In genomic region chr6:165850434-165851019, GRCh38 we compare ENCODE assay signal across 8 cellular contexts.
DNase-seq lines count a peak whose midpoint lies in the region; ATAC-seq and TF ChIP-seq lines count a peak whose summit lies in the region.

No MANE protein-coding gene starts in this region.

- in situ Hi-C loops in Caki2 (cut with HindIII; ENCODE audit: low pct_unique_long_range_greater_than_20kb, low sequenced_read_pairs) (no loop called here), Panc1 (cut with HindIII; ENCODE audit: low pct_unique_long_range_greater_than_20kb, low sequenced_read_pairs) (no loop called here)

- H3K36me3 ChIP-seq in Panc1 (ENCODE audit: control insufficient read depth, insufficient read depth, low read length) (no peaks in the 10 kb centered on the region), ovary (no peaks in the 10 kb centered on the region), upper lobe of right lung (no peaks in the 10 kb centered on the region)

- no peak for TF ChIP-seq EP300 in ovary (IDR thresholded peaks at IDR 0.05)

- BruUV-seq in Panc1 (replicated peaks; lab: Mats Ljungman, UMichigan), result no TSS peak

- peak; percentile 92 for ATAC-seq in GM19372 (IDR thresholded peaks at IDR 0.05; ENCODE audit: low read depth, unreplicated experiment)
- ATAC-seq in HG03457 (IDR thresholded peaks at IDR 0.05; ENCODE audit: unreplicated experiment), result peak; percentile 57
- peak; percentile 76 for ATAC-seq in Panc1
- ATAC-seq in upper lobe of right lung, result peak; percentile 89

- TF ChIP-seq POLR2A in ovary (IDR thresholded peaks at IDR 0.05), result no peak

- WGBS in ovary, 3 donors, result 17 to 19% (median 18%) methylated on average over 9 of the region's 9 CpGs

- DNase-seq in Caki2 (ENCODE audit: low read depth) (peak; percentile 32), Panc1 (ENCODE audit: low read depth, low spot score) (peak; percentile 46), globus pallidus (ENCODE audit: low spot score) (peak; percentile 60), ovary (peak; percentile 60 to 88 (median 82)), upper lobe of right lung (peak; percentile 85)
- peak; percentile 21 for DNase-seq in activated T-helper 9 cell treated with anti-CD3 and anti-CD28 coated beads, Interleukin-2, amount 50 U/mL, for 16 hours (ENCODE audit: low read depth)

- TF ChIP-seq CTCF in Panc1 (IDR thresholded peaks at IDR 0.05), result peak; percentile 98
- TF ChIP-seq CTCF in ovary (IDR thresholded peaks at IDR 0.05), result peak; percentile 87 to 89 (median 87)
- TF ChIP-seq CTCF in upper lobe of right lung (IDR thresholded peaks at IDR 0.05), result peak; percentile 100

- no peak overlapping the region for H3K27ac ChIP-seq in Panc1 (ENCODE audit: low read length)
- no peak overlapping the region for H3K27ac ChIP-seq in ovary
- no peak overlapping the region for H3K27ac ChIP-seq in upper lobe of right lung

- H3K27me3 ChIP-seq in Panc1 (ENCODE audit: control insufficient read depth, insufficient read depth, low read length), result no peaks in the 10 kb centered on the region
- H3K27me3 ChIP-seq in ovary, result no peaks in the 10 kb centered on the region
- peaks cover 35% of the 10 kb centered on the region for H3K27me3 ChIP-seq in upper lobe of right lung

- intact Hi-C loops in Panc1 (cut with micrococcal nuclease; ENCODE audit: unreplicated experiment) (loop anchor here (1.0 to 2.0 kb wide), 3 partner anchors 121 to 410 kb away; partner anchors contain the start of gene PDE10A), ovary (cut with DNase I) (loop anchor here in 2 of 4 donors (10.0 kb wide), 2 partner anchors 126 to 406 kb away; no protein-coding TSS in a partner anchor), upper lobe of right lung (cut with DNase I) (no loop called here)

- H3K9me3 ChIP-seq in Panc1 (ENCODE audit: control insufficient read depth, insufficient read depth, low read depth, low read length), result no peaks in the 10 kb centered on the region
- no peaks in the 10 kb centered on the region for H3K9me3 ChIP-seq in ovary
- no peaks in the 10 kb centered on the region for H3K9me3 ChIP-seq in upper lobe of right lung

- CTCF ChIA-PET in Panc1 (lab: Charles Lee), result interaction anchor here (0.6 to 1.7 kb wide), 4 partner anchors 121 to 410 kb away, joined by 3 to 16 read pairs (median 4); no protein-coding TSS in a partner anchor

- POLR2A ChIA-PET in Panc1 (lab: Charles Lee), result no interaction called here

- H3K4me3 ChIP-seq in Panc1 (ENCODE audit: low read depth in 2 of 2, low read length in 2 of 2) (peak overlapping the region in 1 of 2 experiments; percentile 23; a peak in 2 of 4 replicates), ovary (peak overlapping the region; percentile 9), upper lobe of right lung (no peak overlapping the region)

- peaks cover 21% of the 10 kb centered on the region for H3K4me1 ChIP-seq in Panc1 (ENCODE audit: control insufficient read depth, insufficient read depth, low read length)
- peaks cover 5% of the 10 kb centered on the region for H3K4me1 ChIP-seq in ovary (ENCODE audit: insufficient read depth)
- H3K4me1 ChIP-seq in upper lobe of right lung, result peaks cover 5% of the 10 kb centered on the region

Comparison
In these comparisons a context has a peak if more than half of its experiments do, and no peak if none do; other contexts are left out.
1. DNase-seq: peak in every context shown above with its lines; median percentile 85 in upper lobe of right lung; 82 in ovary; 60 in globus pallidus; 46 in Panc1; 32 in Caki2; 21 in activated T-helper 9 cell treated with anti-CD3 and anti-CD28 coated beads, Interleukin-2, amount 50 U/mL, for 16 hours.